ENCODE assay signal across 1 cellular context in the genomic region with DNA sequence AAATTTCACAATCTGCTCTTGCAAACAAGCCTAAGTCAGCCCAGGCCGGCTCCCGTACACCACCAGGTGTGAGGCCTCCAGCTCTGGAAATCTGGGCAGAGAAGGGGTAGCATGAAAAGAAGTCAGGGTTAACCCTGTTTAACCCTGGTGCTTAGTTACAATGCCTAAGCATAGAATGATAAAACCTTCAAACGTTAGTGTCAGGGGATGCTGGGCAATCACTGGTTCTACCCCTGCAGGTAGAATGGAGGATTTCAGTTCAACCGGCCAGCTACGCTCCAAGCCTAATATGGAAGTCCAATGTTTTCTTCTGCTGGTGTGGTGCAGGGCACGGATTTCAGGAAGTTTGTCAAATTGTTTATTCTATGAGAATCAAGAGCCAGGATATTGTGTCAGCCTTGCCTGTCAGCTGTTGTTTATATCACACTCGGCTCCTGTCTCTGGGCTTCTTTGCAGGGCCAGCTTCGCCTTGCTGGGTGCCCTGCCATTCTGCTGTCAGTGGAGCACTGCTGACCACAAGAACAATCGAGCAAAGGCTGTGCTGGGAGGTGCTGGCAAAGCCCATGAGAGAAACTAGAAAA.
TF ChIP-seq lines count a peak whose summit lies in the region.

No MANE protein-coding gene starts in this region.

TF ChIP-seq in IMR-90, 13 proteins besides CTCF, POLR2A, EP300 and RAD21 (continued from another document):
- TF ChIP-seq, protein P1, sequence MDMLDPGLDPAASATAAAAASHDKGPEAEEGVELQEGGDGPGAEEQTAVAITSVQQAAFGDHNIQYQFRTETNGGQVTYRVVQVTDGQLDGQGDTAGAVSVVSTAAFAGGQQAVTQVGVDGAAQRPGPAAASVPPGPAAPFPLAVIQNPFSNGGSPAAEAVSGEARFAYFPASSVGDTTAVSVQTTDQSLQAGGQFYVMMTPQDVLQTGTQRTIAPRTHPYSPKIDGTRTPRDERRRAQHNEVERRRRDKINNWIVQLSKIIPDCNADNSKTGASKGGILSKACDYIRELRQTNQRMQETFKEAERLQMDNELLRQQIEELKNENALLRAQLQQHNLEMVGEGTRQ (IDR thresholded peaks at IDR 0.05; ENCODE audit: low read depth, low read length), result no peak
- TF ChIP-seq MAFK (IDR thresholded peaks at IDR 0.05; ENCODE audit: low read depth, low read length), result no peak
- no peak for TF ChIP-seq FOS (IDR thresholded peaks at IDR 0.05; ENCODE audit: low read depth, low read length)
- no peak for TF ChIP-seq BHLHE40 (IDR thresholded peaks at IDR 0.05; ENCODE audit: low read depth, low read length)
- TF ChIP-seq NFE2L2 (IDR thresholded peaks at IDR 0.05; ENCODE audit: low read depth, low read length), result no peak
- TF ChIP-seq RFX5 (IDR thresholded peaks at IDR 0.05; ENCODE audit: low read depth, low read length), result no peak
TF ChIP-seq in IMR-90: peak in this region for 0.
